ENCODE assay signal across 9 cellular contexts in the genomic region with DNA sequence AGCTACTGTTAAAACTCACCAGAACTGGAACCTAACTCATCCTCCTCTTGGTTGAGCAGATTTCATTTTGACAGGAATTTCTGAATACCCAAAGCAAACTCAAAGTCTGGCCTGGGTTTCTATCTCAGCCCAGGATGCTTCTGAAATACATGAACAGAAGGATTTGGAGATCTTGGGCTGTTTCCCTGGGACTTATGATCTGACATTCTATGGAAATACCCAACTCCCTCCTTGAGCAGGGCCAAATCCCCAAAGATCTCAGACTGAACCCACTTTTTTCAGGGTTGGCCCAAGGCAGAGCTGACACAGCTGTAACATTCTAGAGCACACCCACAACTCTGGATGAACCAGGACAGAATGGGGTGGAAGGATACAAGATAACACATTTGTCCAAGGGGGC. TPM values are rescaled to one million over a fixed set of nuclear protein-coding genes. Genes with fewer than 3 reads are reported as not detected.
DNase-seq lines count a peak whose midpoint lies in the region; ATAC-seq and TF ChIP-seq lines count a peak whose summit lies in the region.
"Had no signal": no experiment of that assay in that cellular context is flagged by ENCODE, and none has a peak within 500 bp of the region (broad histone marks: within the 10 kb centered on the region; RNA-seq: fewer than 3 reads in every experiment).

No MANE protein-coding gene starts in this region.

- intact Hi-C loops in dendritic cell treated with granulocyte-macrophage colony-stimulating factor and Interleukin-4, amounts not matched to agents 40 ng/mL and 50 ng/mL, for 4 days (cut with micrococcal nuclease): loop anchor here (2.0 to 5.0 kb wide), 3 partner anchors 37 to 105 kb away; no protein-coding TSS in a partner anchor

- H3K4me3 Mint-ChIP-seq in IgD-negative memory B cell (peak overlapping the region; percentile 94 to 99 (median 96)), neural crest cell (peak overlapping the region; percentile 92)
- peak overlapping the region; percentile 87 for H3K4me3 Mint-ChIP-seq in dendritic cell treated with granulocyte-macrophage colony-stimulating factor and Interleukin-4, amounts not matched to agents 40 ng/mL and 50 ng/mL, for 4 days

- H3K9me3 Mint-ChIP-seq in IgD-negative memory B cell (no peaks in the 10 kb centered on the region), neural crest cell (no peaks in the 10 kb centered on the region)
- H3K9me3 Mint-ChIP-seq in dendritic cell treated with granulocyte-macrophage colony-stimulating factor and Interleukin-4, amounts not matched to agents 40 ng/mL and 50 ng/mL, for 4 days: no peaks in the 10 kb centered on the region

- ATAC-seq in HG03196 (IDR thresholded peaks at IDR 0.05; ENCODE audit: unreplicated experiment): no peak

- no peaks in the 10 kb centered on the region for H3K27me3 ChIP-seq in ACC112 (ENCODE audit: insufficient read depth, low read length)

- H3K36me3 Mint-ChIP-seq in IgD-negative memory B cell: no peaks in the 10 kb centered on the region
- peaks cover 36% of the 10 kb centered on the region for H3K36me3 Mint-ChIP-seq in dendritic cell treated with granulocyte-macrophage colony-stimulating factor and Interleukin-4, amounts not matched to agents 40 ng/mL and 50 ng/mL, for 4 days (ENCODE audit: low read depth)
- H3K36me3 Mint-ChIP-seq in neural crest cell (ENCODE audit: low read depth): no peaks in the 10 kb centered on the region

- no peak overlapping the region for H3K4me3 ChIP-seq in ACC112 (ENCODE audit: low read depth, low read length)

- TF ChIP-seq CTCF in neural crest cell (conservative IDR thresholded peaks at IDR 0.05): no peak

- H3K36me3 ChIP-seq in ACC112 (ENCODE audit: insufficient read depth, low read length): no peaks in the 10 kb centered on the region

- peaks cover 7% of the 10 kb centered on the region for H3K27me3 Mint-ChIP-seq in IgD-negative memory B cell
- peaks cover 11% of the 10 kb centered on the region for H3K27me3 Mint-ChIP-seq in dendritic cell treated with granulocyte-macrophage colony-stimulating factor and Interleukin-4, amounts not matched to agents 40 ng/mL and 50 ng/mL, for 4 days
- H3K27me3 Mint-ChIP-seq in neural crest cell (ENCODE audit: low read depth): peaks cover 5% of the 10 kb centered on the region

- peaks cover 38% of the 10 kb centered on the region for H3K79me2 ChIP-seq in ACC112 (ENCODE audit: control insufficient read depth, insufficient read depth, low read length, unreplicated experiment)

- DNase-seq in neural crest cell (ENCODE audit: low read depth, low spot score) (no peak), COLO829 (ENCODE audit: low spot score) (no peak), Ammon's horn (ENCODE audit: low spot score) (no peak)
- no peak for DNase-seq in stimulated activated naive CD4-positive, alpha-beta T cell (lab: John Stamatoyannopoulos, UW)
- DNase-seq: stimulated activated CD4-positive, alpha-beta T cell treated with anti-CD3 and anti-CD28 coated beads, Interleukin-2, amount 100 ng/mL, for 24 hours had no signal

- peak overlapping the region; percentile 37 for H2AFZ ChIP-seq in ACC112 (ENCODE audit: low read length, unreplicated experiment)

- H3K4me1 Mint-ChIP-seq in IgD-negative memory B cell: peaks cover 24 to 35% (median 35%) of the 10 kb centered on the region in 3 donors
- peaks cover 30% of the 10 kb centered on the region for H3K4me1 Mint-ChIP-seq in dendritic cell treated with granulocyte-macrophage colony-stimulating factor and Interleukin-4, amounts not matched to agents 40 ng/mL and 50 ng/mL, for 4 days (ENCODE audit: low read depth)
- peaks cover 48% of the 10 kb centered on the region for H3K4me1 Mint-ChIP-seq in neural crest cell

- peaks cover 25% of the 10 kb centered on the region for H3K4me1 ChIP-seq in ACC112 (ENCODE audit: control insufficient read depth, insufficient read depth, low read length, unreplicated experiment)

- peak overlapping the region in 1 of 3 donors; percentile 64 for H3K27ac Mint-ChIP-seq in IgD-negative memory B cell
- H3K27ac Mint-ChIP-seq in dendritic cell treated with granulocyte-macrophage colony-stimulating factor and Interleukin-4, amounts not matched to agents 40 ng/mL and 50 ng/mL, for 4 days: no peak overlapping the region
- no peak overlapping the region for H3K27ac Mint-ChIP-seq in neural crest cell (ENCODE audit: unreplicated experiment)

- H3K27ac ChIP-seq in ACC112 (ENCODE audit: low read depth, low read length): no peak overlapping the region

RNA-seq across cellular contexts. Expression of a gene that starts 1.1 kb away (rescaled TPM):
- 538 TPM for polyA plus RNA-seq in IgD-negative memory B cell
- 126 and 127 TPM in 2 replicates for total RNA-seq in neural crest cell
